8 cellular contexts compared by ENCODE assay signal in genomic region chr3:4741106-4741403, GRCh38.
DNase-seq lines count a peak whose midpoint lies in the region; ATAC-seq and TF ChIP-seq lines count a peak whose summit lies in the region.

No MANE protein-coding gene starts in this region.

- TF ChIP-seq POLR2A in breast epithelium (IDR thresholded peaks at IDR 0.05) (no peak), upper lobe of left lung (IDR thresholded peaks at IDR 0.05) (no peak)

- H3K27me3 Mint-ChIP-seq in activated naive CD4-positive, alpha-beta T cell treated with anti-CD3 and anti-CD28 coated beads, Interleukin-2, amount 10 ng/mL, durations not matched to agents 7 days and 5 days: no peaks in the 10 kb centered on the region
- no peaks in the 10 kb centered on the region for H3K27me3 Mint-ChIP-seq in naive thymus-derived CD4-positive, alpha-beta T cell

- no peak overlapping the region for H3K4me3 Mint-ChIP-seq in activated naive CD4-positive, alpha-beta T cell treated with anti-CD3 and anti-CD28 coated beads, Interleukin-2, amount 10 ng/mL, durations not matched to agents 7 days and 5 days
- H3K4me3 Mint-ChIP-seq in naive thymus-derived CD4-positive, alpha-beta T cell: peak overlapping the region; percentile 33 to 77 (median 71)

- DNase-seq in activated naive CD4-positive, alpha-beta T cell treated with anti-CD3 and anti-CD28 coated beads, Interleukin-2, amount 10 ng/mL, durations not matched to agents 7 days and 5 days: no peak
- no peak for DNase-seq in activated naive CD4-positive, alpha-beta T cell treated with anti-CD3 and anti-CD28 coated beads, Interleukin-2, amount 50 U/mL, for 16 hours
- no peak for DNase-seq in breast epithelium (ENCODE audit: low spot score in 2 of 2)
- DNase-seq in naive thymus-derived CD4-positive, alpha-beta T cell: no peak
- no peak for DNase-seq in upper lobe of left lung
- no peak for DNase-seq in central memory CD4-positive, alpha-beta T cell
- DNase-seq in NCI-H526 treated with DMSO at 0.1 percent for 48 hours (lab: John Stamatoyannopoulos, UW): no peak
- DNase-seq in NCI-H1417 treated with DMSO at 0.1 percent for 48 hours (lab: John Stamatoyannopoulos, UW): no peak

- CTCF ChIA-PET in activated naive CD4-positive, alpha-beta T cell treated with anti-CD3 and anti-CD28 coated beads, Interleukin-2, amount 10 ng/mL, durations not matched to agents 7 days and 5 days (lab: Charles Lee): no interaction called here
- CTCF ChIA-PET in naive thymus-derived CD4-positive, alpha-beta T cell (lab: Charles Lee): no interaction called here

- TF ChIP-seq EP300 in upper lobe of left lung (IDR thresholded peaks at IDR 0.05): peak in 1 of 4 donors; percentile 27

- H3K4me3 ChIP-seq in breast epithelium: peak overlapping the region in 1 of 3 donors; percentile 43
- H3K4me3 ChIP-seq in naive thymus-derived CD4-positive, alpha-beta T cell (ENCODE audit: low read length): no peak overlapping the region
- no peak overlapping the region for H3K4me3 ChIP-seq in upper lobe of left lung

- H3K4me1 ChIP-seq in breast epithelium: peaks cover 12 to 22% of the 10 kb centered on the region in 2 donors
- H3K4me1 ChIP-seq in naive thymus-derived CD4-positive, alpha-beta T cell (ENCODE audit: control insufficient read depth in 2 of 2, insufficient read depth in 2 of 2, low read length in 2 of 2): peaks cover 43 to 44% of the 10 kb centered on the region in 2 donors
- H3K4me1 ChIP-seq in upper lobe of left lung: peaks cover 36 to 43% (median 40%) of the 10 kb centered on the region in 4 donors

- H3K27ac Mint-ChIP-seq in activated naive CD4-positive, alpha-beta T cell treated with anti-CD3 and anti-CD28 coated beads, Interleukin-2, amount 10 ng/mL, durations not matched to agents 7 days and 5 days: peak overlapping the region; percentile 89
- peak overlapping the region in 8 of 9 donors; percentile 16 to 94 (median 54) for H3K27ac Mint-ChIP-seq in naive thymus-derived CD4-positive, alpha-beta T cell

- H3K27ac ChIP-seq in breast epithelium: peak overlapping the region; percentile 90 to 97
- H3K27ac ChIP-seq in naive thymus-derived CD4-positive, alpha-beta T cell (ENCODE audit: low read depth, low read length): no peak overlapping the region
- H3K27ac ChIP-seq in upper lobe of left lung: peak overlapping the region; percentile 71 to 88 (median 86)

- H3K4me1 Mint-ChIP-seq in activated naive CD4-positive, alpha-beta T cell treated with anti-CD3 and anti-CD28 coated beads, Interleukin-2, amount 10 ng/mL, durations not matched to agents 7 days and 5 days: peaks cover 80% of the 10 kb centered on the region
- peaks cover 50 to 71% (median 57%) of the 10 kb centered on the region in 7 donors for H3K4me1 Mint-ChIP-seq in naive thymus-derived CD4-positive, alpha-beta T cell

- TF ChIP-seq CTCF in breast epithelium (IDR thresholded peaks at IDR 0.05) (no peak), upper lobe of left lung (IDR thresholded peaks at IDR 0.05) (no peak)

- POLR2A ChIA-PET in naive thymus-derived CD4-positive, alpha-beta T cell (lab: Charles Lee): no interaction called here

- H3K36me3 ChIP-seq in breast epithelium: no peaks in the 10 kb centered on the region
- peaks cover 0 to 21% (median 0%) of the 10 kb centered on the region in 3 experiments for H3K36me3 ChIP-seq in naive thymus-derived CD4-positive, alpha-beta T cell (ENCODE audit: control insufficient read depth in 2 of 3, insufficient read depth in 3 of 3, low read length in 3 of 3)
- no peaks in the 10 kb centered on the region for H3K36me3 ChIP-seq in upper lobe of left lung

- no peak for ATAC-seq in naive thymus-derived CD4-positive, alpha-beta T cell
- no peak for ATAC-seq in upper lobe of left lung (ENCODE audit: low FRiP score in 2 of 2)

- H3K36me3 Mint-ChIP-seq in activated naive CD4-positive, alpha-beta T cell treated with anti-CD3 and anti-CD28 coated beads, Interleukin-2, amount 10 ng/mL, durations not matched to agents 7 days and 5 days: peaks cover 74% of the 10 kb centered on the region
- peaks cover 10 to 66% (median 53%) of the 10 kb centered on the region in 5 donors for H3K36me3 Mint-ChIP-seq in naive thymus-derived CD4-positive, alpha-beta T cell

- H3K9me3 ChIP-seq in breast epithelium (no peaks in the 10 kb centered on the region), upper lobe of left lung (no peaks in the 10 kb centered on the region)
- peaks cover 0 to 10% (median 0%) of the 10 kb centered on the region in 3 experiments for H3K9me3 ChIP-seq in naive thymus-derived CD4-positive, alpha-beta T cell (ENCODE audit: control insufficient read depth in 2 of 3, low read length in 3 of 3)

- WGBS in upper lobe of left lung, 2 donors: 26 to 29% methylated on average over 3 of the region's 3 CpGs

- H3K27me3 ChIP-seq in breast epithelium (no peaks in the 10 kb centered on the region), upper lobe of left lung (no peaks in the 10 kb centered on the region)
- no peaks in the 10 kb centered on the region for H3K27me3 ChIP-seq in naive thymus-derived CD4-positive, alpha-beta T cell (ENCODE audit: control insufficient read depth in 2 of 2, insufficient read depth in 2 of 2, low read length in 2 of 2)

- intact Hi-C loops in breast epithelium (cut with DNase I; ENCODE audit: low total_unique reads): no loop called here
- intact Hi-C loops in naive thymus-derived CD4-positive, alpha-beta T cell (cut with micrococcal nuclease): loop anchor here in 1 of 2 donors (2.0 kb wide), 2 partner anchors 36 to 90 kb away; no protein-coding TSS in a partner anchor

- peaks cover 43% of the 10 kb centered on the region for H3K9me3 Mint-ChIP-seq in activated naive CD4-positive, alpha-beta T cell treated with anti-CD3 and anti-CD28 coated beads, Interleukin-2, amount 10 ng/mL, durations not matched to agents 7 days and 5 days
- H3K9me3 Mint-ChIP-seq in naive thymus-derived CD4-positive, alpha-beta T cell: peaks cover 0 to 10% (median 4%) of the 10 kb centered on the region in 11 donors
